Comparison of ENCODE assay signal across 8 cellular contexts in genomic region chr19:798415-799075, GRCh38. TPM values are rescaled to one million over a fixed set of nuclear protein-coding genes. Genes with fewer than 3 reads are reported as not detected.
DNase-seq lines count a peak whose midpoint lies in the region; ATAC-seq and TF ChIP-seq lines count a peak whose summit lies in the region.

No MANE protein-coding gene starts in this region.

- peaks cover 41% of the 10 kb centered on the region for H3K4me1 Mint-ChIP-seq in activated naive CD8-positive, alpha-beta T cell treated with anti-CD3 and anti-CD28 coated beads, Interleukin-2, amount 50 U/mL, for 24 hours

- TF ChIP-seq CTCF in testis (IDR thresholded peaks at IDR 0.05), result no peak

- H3K9me3 Mint-ChIP-seq in activated naive CD8-positive, alpha-beta T cell treated with anti-CD3 and anti-CD28 coated beads, Interleukin-2, amount 50 U/mL, for 24 hours, result no peaks in the 10 kb centered on the region

- H3K36me3 Mint-ChIP-seq in activated naive CD8-positive, alpha-beta T cell treated with anti-CD3 and anti-CD28 coated beads, Interleukin-2, amount 50 U/mL, for 24 hours (ENCODE audit: low read depth), result peaks cover 43% of the 10 kb centered on the region

- peak overlapping the region; percentile 96 to 100 for H3K4me3 ChIP-seq in testis

- no peaks in the 10 kb centered on the region for H3K27me3 Mint-ChIP-seq in activated naive CD8-positive, alpha-beta T cell treated with anti-CD3 and anti-CD28 coated beads, Interleukin-2, amount 50 U/mL, for 24 hours

- no peak for TF ChIP-seq POLR2A in testis (IDR thresholded peaks at IDR 0.05)

- H3K27ac ChIP-seq in layer of hippocampus (ENCODE audit: low read depth, low read length) (peak overlapping the region; percentile 62), testis (peak overlapping the region; percentile 72 to 99)

- H3K27me3 ChIP-seq in layer of hippocampus (ENCODE audit: control insufficient read depth, insufficient read depth, low read length) (no peaks in the 10 kb centered on the region), testis (no peaks in the 10 kb centered on the region)

- H3K36me3 ChIP-seq in testis (ENCODE audit: low read depth, missing control alignments), result no peaks in the 10 kb centered on the region

- peak overlapping the region; percentile 88 for H3K4me3 Mint-ChIP-seq in activated naive CD8-positive, alpha-beta T cell treated with anti-CD3 and anti-CD28 coated beads, Interleukin-2, amount 50 U/mL, for 24 hours

- WGBS in testis, 2 donors, result 0 to 1% methylated on average over 14 to 44 of the region's 44 CpGs

- peaks cover 60% of the 10 kb centered on the region for H3K4me1 ChIP-seq in testis

- no peak for ATAC-seq in Right ventricle myocardium inferior
- no peak for ATAC-seq in left ventricle myocardium superior
- no peak for ATAC-seq in activated naive CD8-positive, alpha-beta T cell treated with anti-CD3 and anti-CD28 coated beads, Interleukin-2, amount 50 U/mL, for 24 hours
- no peak for ATAC-seq in GM18517 (IDR thresholded peaks at IDR 0.05; ENCODE audit: unreplicated experiment)
- ATAC-seq in GM21529 (IDR thresholded peaks at IDR 0.05; ENCODE audit: unreplicated experiment), result no peak

- intact Hi-C loops in Right ventricle myocardium inferior (cut with DNase I), result loop anchor here (2.0 to 10.0 kb wide), 4 partner anchors 16 to 446 kb away; partner anchors contain the start of genes ATP5F1D, BSG, GPX4 and MIDN
- intact Hi-C loops in left ventricle myocardium superior (cut with micrococcal nuclease), result no loop called here
- intact Hi-C loops in testis (cut with DNase I; ENCODE audit: low total_unique reads), result no loop called here

- H3K27ac Mint-ChIP-seq in activated naive CD8-positive, alpha-beta T cell treated with anti-CD3 and anti-CD28 coated beads, Interleukin-2, amount 50 U/mL, for 24 hours, result peak overlapping the region; percentile 91

- H3K9me3 ChIP-seq in testis, result no peaks in the 10 kb centered on the region

- DNase-seq in Right ventricle myocardium inferior (ENCODE audit: missing footprints), result peak; percentile 67
- DNase-seq in left ventricle myocardium superior, result no peak
- no peak for DNase-seq in activated naive CD8-positive, alpha-beta T cell treated with anti-CD3 and anti-CD28 coated beads, Interleukin-2, amount 50 U/mL, for 24 hours
- no peak for DNase-seq in testis
- DNase-seq in RPMI8226, result no peak

RNA-seq across cellular contexts. Expression of gene PTBP1, which starts 1.3 kb away (rescaled TPM):
- 67.6 TPM for total RNA-seq in Right ventricle myocardium inferior
- 58.1 TPM for total RNA-seq in left ventricle myocardium superior
- 100 to 1,000 TPM; 168 to 196 TPM for total RNA-seq in testis
- 116 TPM for polyA plus RNA-seq in testis (ENCODE audit: insufficient read depth, low read depth, low replicate concordance)

RNA-seq across cellular contexts. Expression of gene PLPPR3, which starts 23.2 kb away (rescaled TPM):
- total RNA-seq in Right ventricle myocardium inferior (not detected), left ventricle myocardium superior (not detected), testis (10 to 100 TPM; 16.9 to 20.1 TPM)
- polyA plus RNA-seq in testis (ENCODE audit: insufficient read depth, low read depth, low replicate concordance), result 2.7 TPM

RNA-seq across cellular contexts. Expression of gene AZU1, which starts 29.1 kb away (rescaled TPM):
- total RNA-seq in Right ventricle myocardium inferior (not detected), left ventricle myocardium superior (not detected), testis (1 to 10 TPM; 5.4 to 5.8 TPM)
- polyA plus RNA-seq in testis (ENCODE audit: insufficient read depth, low read depth, low replicate concordance), result 1.4 TPM

RNA-seq across cellular contexts. Expression of gene PRTN3, which starts 42.3 kb away (rescaled TPM):
- total RNA-seq in Right ventricle myocardium inferior (not detected), left ventricle myocardium superior (not detected), testis (1 to 10 TPM; 1.0 to 1.8 TPM)
- polyA plus RNA-seq in testis (ENCODE audit: insufficient read depth, low read depth, low replicate concordance), result not detected

RNA-seq across cellular contexts. Expression of gene MISP, which starts 47.6 kb away (rescaled TPM):
- not detected for total RNA-seq in Right ventricle myocardium inferior
- total RNA-seq in left ventricle myocardium superior, result not detected
- total RNA-seq in testis, result 1 to 10 TPM; 1.1 to 3.1 TPM
- 1.1 TPM for polyA plus RNA-seq in testis (ENCODE audit: insufficient read depth, low read depth, low replicate concordance)

Comparison
In these comparisons a context has a peak if more than half of its experiments do, and no peak if none do; other contexts are left out.
1. RNA of gene PLPPR3, which starts 23.2 kb away (total RNA-seq): 16.9 to 20.1 TPM in testis; not detected in Right ventricle myocardium inferior (single experiment) and not detected in left ventricle myocardium superior (single experiment); every median in the first group is over 10 times any median in the second.